ENCODE assay signal across 8 cellular contexts in the genomic region with DNA sequence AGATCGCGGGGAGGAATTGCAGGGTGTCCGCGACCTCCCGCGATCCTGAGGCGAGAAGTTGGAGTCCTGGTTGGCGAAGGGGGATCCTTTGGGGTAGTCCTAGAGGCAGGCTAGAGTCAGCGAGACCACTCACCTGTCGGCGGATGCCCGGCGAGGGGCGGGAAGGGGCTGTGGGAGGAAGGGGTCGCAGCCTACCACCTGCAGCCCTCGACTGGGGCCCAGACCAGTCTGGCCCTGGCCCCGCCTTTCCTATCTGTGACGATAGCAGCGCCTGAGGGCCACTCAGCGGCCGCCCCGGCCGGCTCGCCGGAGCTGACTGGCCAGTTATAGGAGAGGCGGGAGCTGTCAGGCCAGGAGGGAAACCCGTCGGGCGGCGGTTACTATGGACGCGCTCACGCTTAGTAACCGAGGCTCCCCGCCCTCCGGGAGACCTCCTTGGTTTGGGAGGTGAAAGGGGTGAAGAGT. TPM values are rescaled to one million over a fixed set of nuclear protein-coding genes. Genes with fewer than 3 reads are reported as not detected.
A peak's percentile ranks its signal among the peaks of the same experiment; 100 is the strongest.
DNase-seq lines count a peak whose midpoint lies in the region; ATAC-seq and TF ChIP-seq lines count a peak whose summit lies in the region.

A gene (minus strand): TSS at position 213 of the 465 bp plus-strand sequence. CDS start 10,012 bp downstream, outside the sequence.

- 3% methylated on average over 28 of the region's 36 CpGs for WGBS in hepatocyte (ENCODE audit: low lambda C conversion rate, missing lambda C conversion rate)

- no peaks in the 10 kb centered on the region for H3K79me2 ChIP-seq in hepatocyte

- H3K27ac ChIP-seq in brain microvascular endothelial cell (no peak within 1 kb of the TSS), hepatocyte (no peak within 1 kb of the TSS)

- peak within 1 kb of the TSS; percentile 52 for H3K4me3 ChIP-seq in brain microvascular endothelial cell (ENCODE audit: low read depth, low read length)
- H3K4me3 ChIP-seq in hepatocyte = peak within 1 kb of the TSS; percentile 40

- no TSS peak for BruUV-seq in Calu3 (replicated peaks; lab: Mats Ljungman, UMichigan)

- CTCF ChIA-PET in Calu3 (lab: Charles Lee) = no interaction called here

- TF ChIP-seq CTCF in Calu3 (IDR thresholded peaks at IDR 0.05; ENCODE audit: unreplicated experiment) (no peak), brain microvascular endothelial cell (IDR thresholded peaks at IDR 0.05; ENCODE audit: low read depth, low read length, missing control alignments) (no peak), hepatocyte (IDR thresholded peaks at IDR 0.05; ENCODE audit: poor library complexity) (no peak)

- peaks cover 8% of the 10 kb centered on the region for H3K4me1 Mint-ChIP-seq in Calu3 (ENCODE audit: low read depth, unreplicated experiment)

- H3K4me2 ChIP-seq in hepatocyte = peak within 1 kb of the TSS; percentile 96

- H3K9me3 Mint-ChIP-seq in Calu3 (ENCODE audit: low read depth, unreplicated experiment) = no peaks in the 10 kb centered on the region

- H3K9me2 ChIP-seq in hepatocyte (replicated peaks; ENCODE audit: insufficient read depth) = no peaks in the 10 kb centered on the region

- peaks cover 3% of the 10 kb centered on the region for H3K4me1 ChIP-seq in hepatocyte (ENCODE audit: insufficient read depth)

- H4K20me1 ChIP-seq in hepatocyte (ENCODE audit: insufficient read depth, poor library complexity, severe bottlenecking) = no peaks in the 10 kb centered on the region

- intact Hi-C loops in Calu3 (cut with micrococcal nuclease; ENCODE audit: unreplicated experiment) (no loop called here), posterior vena cava (cut with DNase I) (no loop called here)

- in situ Hi-C loops in brain microvascular endothelial cell (cut with HindIII; ENCODE audit: low pct_ligation_motif_present, low sequenced_read_pairs) = no loop called here

- H3K36me3 Mint-ChIP-seq in Calu3 (ENCODE audit: insufficient read depth, unreplicated experiment) = peaks cover 7% of the 10 kb centered on the region

- ATAC-seq in GM19328 (IDR thresholded peaks at IDR 0.05; ENCODE audit: unreplicated experiment) (no peak), GM21515 (IDR thresholded peaks at IDR 0.05; ENCODE audit: unreplicated experiment) (no peak)

- H3K36me3 ChIP-seq in brain microvascular endothelial cell (replicated peaks) (no peaks in the 10 kb centered on the region), hepatocyte (replicated peaks; ENCODE audit: insufficient read depth, low read depth) (no peaks in the 10 kb centered on the region)

- peaks cover 60% of the 10 kb centered on the region for H3K27me3 Mint-ChIP-seq in Calu3 (ENCODE audit: unreplicated experiment)

- DNase-seq in Calu3 = peak; percentile 78
- peak; percentile 55 for DNase-seq in NCI-H1092 (lab: John Stamatoyannopoulos, UW)
- peak; percentile 72 for DNase-seq in brain microvascular endothelial cell
- DNase-seq in hepatocyte (ENCODE audit: low spot score) = peak; percentile 93
- DNase-seq in posterior vena cava (ENCODE audit: low spot score) = peak; percentile 95
- DNase-seq in NCI-H1694 (lab: John Stamatoyannopoulos, UW) = no peak

- H3K27me3 ChIP-seq in brain microvascular endothelial cell (replicated peaks) (no peaks in the 10 kb centered on the region), hepatocyte (peaks cover 13% of the 10 kb centered on the region)

- peak within 1 kb of the TSS; percentile 76 for H3K4me3 Mint-ChIP-seq in Calu3 (ENCODE audit: low read depth, unreplicated experiment)

- no peak within 1 kb of the TSS for H3K27ac Mint-ChIP-seq in Calu3 (ENCODE audit: unreplicated experiment)

- peak within 1 kb of the TSS; percentile 91 for H2AFZ ChIP-seq in hepatocyte

- no peaks in the 10 kb centered on the region for H3K9me3 ChIP-seq in hepatocyte (ENCODE audit: low read depth)

RNA-seq across cellular contexts. Expression of the gene that starts here (rescaled TPM):
- total RNA-seq in Calu3 (2022) (not detected in 2 replicates), hepatocyte (1.9 TPM in 1 of 2 replicates, not detected in the other), posterior vena cava (1 to 10 TPM in 1 of 2 donors, under 1 TPM in 1; 0.38 to 3.9 TPM)
- polyA plus RNA-seq in hepatocyte = 0.41 and 0.45 TPM in 2 replicates

Comparison
In these comparisons a context has a peak if more than half of its experiments do, and no peak if none do; other contexts are left out.
1. Peak in DNase-seq in Calu3; RNA of the gene not detected or under 1 TPM.